ENCODE assay signal across 11 cellular contexts in genomic region chr21:46057710-46058241, GRCh38. TPM values are rescaled to one million over a fixed set of nuclear protein-coding genes. Genes with fewer than 3 reads are reported as not detected.
A peak's percentile ranks its signal among the peaks of the same experiment; 100 is the strongest.
DNase-seq lines count a peak whose midpoint lies in the region; ATAC-seq, FAIRE-seq and TF ChIP-seq lines count a peak whose summit lies in the region.
"Had no signal": no experiment of that assay in that cellular context is flagged by ENCODE, and none has a peak within 500 bp of the region (broad histone marks: within the 10 kb centered on the region; RNA-seq: fewer than 3 reads in every experiment).

No MANE protein-coding gene starts in this region.

- no peaks in the 10 kb centered on the region for H3K36me3 ChIP-seq in cardiac muscle cell
- H3K36me3 ChIP-seq in esophagus muscularis mucosa = no peaks in the 10 kb centered on the region
- H3K36me3 ChIP-seq in prostate gland = no peaks in the 10 kb centered on the region
- no peaks in the 10 kb centered on the region for H3K36me3 ChIP-seq in vagina
- no peaks in the 10 kb centered on the region for H3K36me3 ChIP-seq in small intestine (ENCODE audit: control insufficient read depth in 2 of 2, insufficient read depth in 2 of 2, low read length in 2 of 2)

- no peak for ATAC-seq in Right ventricle myocardium superior (ENCODE audit: poor library complexity)
- ATAC-seq: SK-N-SH treated with all-trans-retinoic acid at 6 μM for 48 hours had no signal

- no peak for TF ChIP-seq POLR2A in esophagus muscularis mucosa (IDR thresholded peaks at IDR 0.05; ENCODE audit: low read depth)
- no peak for TF ChIP-seq POLR2A in prostate gland (IDR thresholded peaks at IDR 0.05)
- no peak for TF ChIP-seq POLR2A in vagina (IDR thresholded peaks at IDR 0.05)

- no peak for TF ChIP-seq EP300 in esophagus muscularis mucosa (IDR thresholded peaks at IDR 0.05)

- H3K9me3 ChIP-seq in cardiac muscle cell (ENCODE audit: low read depth) (no peaks in the 10 kb centered on the region), esophagus muscularis mucosa (peaks cover 0 to 7% (median 3%) of the 10 kb centered on the region in 4 donors), prostate gland (no peaks in the 10 kb centered on the region), vagina (no peaks in the 10 kb centered on the region), small intestine (ENCODE audit: control insufficient read depth, low read depth) (peaks cover 2% of the 10 kb centered on the region)

- H3K4me3 ChIP-seq in cardiac muscle cell (no peak overlapping the region), esophagus muscularis mucosa (no peak overlapping the region), prostate gland (no peak overlapping the region), vagina (no peak overlapping the region), small intestine (ENCODE audit: low read depth in 1 of 2, low read length in 2 of 2) (no peak overlapping the region)

- intact Hi-C loops in Right ventricle myocardium superior (cut with DNase I) (loop anchor here (10.0 kb wide), 1 partner anchor 73 kb away; the partner anchor contains the start of gene COL6A1), esophagus muscularis mucosa (cut with DNase I) (loop anchor here (2.0 to 5.0 kb wide), 2 partner anchors 35 to 41 kb away; partner anchors contain the start of gene COL6A2), prostate gland (cut with DNase I) (loop anchor here (5.0 kb wide), 2 partner anchors 35 to 75 kb away; partner anchors contain the start of gene COL6A1), vagina (cut with DNase I) (loop anchor here (5.0 kb wide), 1 partner anchor 40 kb away; the partner anchor contains the start of gene COL6A2)

- TF ChIP-seq CTCF in cardiac muscle cell (IDR thresholded peaks at IDR 0.05; ENCODE audit: low read depth, low read length) (no peak), esophagus muscularis mucosa (IDR thresholded peaks at IDR 0.05) (no peak), prostate gland (IDR thresholded peaks at IDR 0.05) (no peak), vagina (IDR thresholded peaks at IDR 0.05) (no peak)

- FAIRE-seq in small intestine (lab: Jason Lieb, UNC) = no peak

- H3K27me3 ChIP-seq in cardiac muscle cell (no peaks in the 10 kb centered on the region), esophagus muscularis mucosa (peaks cover 0 to 5% (median 0%) of the 10 kb centered on the region in 4 donors), prostate gland (replicated peaks; ENCODE audit: insufficient read depth) (peaks cover 4% of the 10 kb centered on the region), vagina (no peaks in the 10 kb centered on the region), small intestine (ENCODE audit: control insufficient read depth in 2 of 2, insufficient read depth in 2 of 2, low read length in 2 of 2) (no peaks in the 10 kb centered on the region)

- peaks cover 9% of the 10 kb centered on the region for H3K4me1 ChIP-seq in cardiac muscle cell (ENCODE audit: low read depth)
- peaks cover 39 to 68% (median 57%) of the 10 kb centered on the region in 4 donors for H3K4me1 ChIP-seq in esophagus muscularis mucosa
- no peaks in the 10 kb centered on the region for H3K4me1 ChIP-seq in prostate gland (replicated peaks)
- H3K4me1 ChIP-seq in vagina = peaks cover 40% of the 10 kb centered on the region
- no peaks in the 10 kb centered on the region for H3K4me1 ChIP-seq in small intestine (ENCODE audit: control insufficient read depth in 2 of 2, insufficient read depth in 1 of 2, low read depth in 1 of 2, low read length in 1 of 2)

- DNase-seq in cardiac muscle cell (ENCODE audit: low read depth in 1 of 2, low spot score in 1 of 2) (no peak), Right ventricle myocardium superior (no peak), esophagus muscularis mucosa (ENCODE audit: extremely low spot score) (no peak), prostate gland (ENCODE audit: low spot score) (no peak), vagina (ENCODE audit: extremely low spot score in 2 of 2) (no peak), small intestine (no peak), dermis blood vessel endothelial cell (no peak)
- DNase-seq in activated CD8-positive, alpha-beta memory T cell treated with anti-CD3 and anti-CD28 coated beads for 24 hours = no peak
- DNase-seq: activated naive CD4-positive, alpha-beta T cell treated with anti-CD3 and anti-CD28 coated beads, Interleukin-2, amount 10 ng/mL, durations not matched to agents 7 days and 5 days; NCI-H187 treated with DMSO at 0.1 percent for 48 hours had no signal

- WGBS in esophagus muscularis mucosa = 77% methylated on average over 7 of the region's 23 CpGs
- 73% methylated on average over 23 of the region's 23 CpGs for WGBS in prostate gland
- WGBS in small intestine, 3 donors = 81 to 89% (median 82%) methylated on average over 23 of the region's 23 CpGs

- H3K27ac ChIP-seq in cardiac muscle cell = peak overlapping the region; percentile 60
- peak overlapping the region; percentile 94 to 99 (median 96) for H3K27ac ChIP-seq in esophagus muscularis mucosa (replicated peaks in 1 of 4)
- H3K27ac ChIP-seq in prostate gland = peak overlapping the region; percentile 79 to 86
- peak overlapping the region; percentile 90 for H3K27ac ChIP-seq in vagina
- H3K27ac ChIP-seq in small intestine (ENCODE audit: low read depth in 1 of 2, low read length in 1 of 2) = peak overlapping the region in 1 of 2 donors; percentile 79

RNA-seq across cellular contexts. Expression of gene COL6A2, which starts 40.1 kb away (rescaled TPM):
- 212 and 260 TPM in 2 replicates for total RNA-seq in cardiac muscle cell
- 153 and 216 TPM in 2 replicates for polyA plus RNA-seq in cardiac muscle cell
- total RNA-seq in Right ventricle myocardium superior = 191 TPM
- 1,000 to 10,000 TPM in 2 of 4 donors, 100 to 1,000 TPM in 2; 942 to 1,525 (median 1,202) TPM for total RNA-seq in esophagus muscularis mucosa
- total RNA-seq in prostate gland = 100 to 1,000 TPM; 198 to 474 TPM
- total RNA-seq in vagina = 535 TPM
- polyA plus RNA-seq in small intestine = 100 to 1,000 TPM in 1 of 3 donors, 10 to 100 TPM in 1, 1 to 10 TPM in 1; 3.8 to 159 (median 14.3) TPM
- total RNA-seq in dermis blood vessel endothelial cell = 17.5 and 24.0 TPM in 2 replicates
